10 cellular contexts compared by ENCODE assay signal in genomic region chr18:78849458-78849857, GRCh38.
"Had no signal": no experiment of that assay in that cellular context is flagged by ENCODE, and none has a peak within 500 bp of the region (broad histone marks: within the 10 kb centered on the region; RNA-seq: fewer than 3 reads in every experiment).

No MANE protein-coding gene starts in this region.

- H3K36me3 ChIP-seq: HAP-1 had no signal

- FAIRE-seq: H1, H54 had no signal

- DNase-seq: GM23248, GOT3, H9, HCEC 1CT, HFFc6 had no signal

- H3K4me2 ChIP-seq: GM23338 had no signal

- H3K4me1 ChIP-seq: HAP-1 had no signal

- H2AFZ ChIP-seq: GM23248, GM23338 had no signal

- H3K4me3 ChIP-seq: GM23248, GM23338, HAP-1 had no signal

- ATAC-seq: GM23338, HCT116 had no signal

- H3K9ac ChIP-seq: GM23248 had no signal

- H3K27ac ChIP-seq: GM23248 had no signal
